In the genomic region with DNA sequence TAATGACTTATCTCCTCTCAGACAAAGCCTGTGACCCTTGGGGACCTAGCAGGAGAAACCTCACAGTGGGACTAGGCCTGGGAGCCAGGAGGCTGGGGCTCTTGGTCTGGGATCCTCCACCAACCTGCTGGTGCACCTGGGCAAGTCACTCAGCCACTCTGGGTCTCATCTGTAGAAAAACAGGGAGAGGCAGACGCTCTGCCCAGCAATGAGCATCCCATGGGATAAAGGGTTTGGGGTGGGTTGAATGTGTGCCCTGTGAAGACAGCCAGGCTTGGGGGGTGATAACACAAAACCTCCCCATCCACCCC, we compare ENCODE assay signal across 9 cellular contexts.
DNase-seq lines count a peak whose midpoint lies in the region; TF ChIP-seq lines count a peak whose summit lies in the region.
"Had no signal": no experiment of that assay in that cellular context is flagged by ENCODE, and none has a peak within 500 bp of the region (broad histone marks: within the 10 kb centered on the region; RNA-seq: fewer than 3 reads in every experiment).

No MANE protein-coding gene starts in this region.

- 75 to 88% methylated on average over 1 of the region's 1 CpG for WGBS in tibial nerve, 2 donors

- no peak for DNase-seq in activated naive CD4-positive, alpha-beta T cell treated with anti-CD3 and anti-CD28 coated beads, Interleukin-2, amount 50 U/mL, for 16 hours
- no peak for DNase-seq in tibial nerve (ENCODE audit: low spot score in 2 of 2)
- DNase-seq in middle frontal gyrus (ENCODE audit: extremely low spot score, low spot score) = no peak
- no peak for DNase-seq in 8988T
- DNase-seq in HK-2 (ENCODE audit: unreplicated experiment) = no peak
- DNase-seq: AML-193 had no signal

- peaks cover 53% of the 10 kb centered on the region for H3K4me1 Mint-ChIP-seq in activated naive CD4-positive, alpha-beta T cell treated with anti-CD3 and anti-CD28 coated beads, Interleukin-2, amount 50 U/mL, for 24 hours
- peaks cover 76% of the 10 kb centered on the region for H3K4me1 Mint-ChIP-seq in brain

- peaks cover 90% of the 10 kb centered on the region for H3K4me1 ChIP-seq in mucosa of stomach (ENCODE audit: control insufficient read depth, insufficient read depth, low read length)
- H3K4me1 ChIP-seq in tibial nerve = peaks cover 22 to 100% (median 97%) of the 10 kb centered on the region in 4 donors

- no peak for TF ChIP-seq POLR2A in tibial nerve (IDR thresholded peaks at IDR 0.05)

- H3K4me3 ChIP-seq in mucosa of stomach (ENCODE audit: low read length) = no peak overlapping the region
- H3K4me3 ChIP-seq in tibial nerve = no peak overlapping the region

- no peak for TF ChIP-seq EP300 in tibial nerve (IDR thresholded peaks at IDR 0.05)

- H3K36me3 ChIP-seq in mucosa of stomach (ENCODE audit: control insufficient read depth, insufficient read depth, low read length) = no peaks in the 10 kb centered on the region
- no peaks in the 10 kb centered on the region for H3K36me3 ChIP-seq in tibial nerve

- no peak overlapping the region for H3K27ac Mint-ChIP-seq in activated naive CD4-positive, alpha-beta T cell treated with anti-CD3 and anti-CD28 coated beads, Interleukin-2, amount 50 U/mL, for 24 hours
- peak overlapping the region in 4 of 5 experiments; percentile 29 to 90 (median 72) for H3K27ac Mint-ChIP-seq in brain

- H3K36me3 Mint-ChIP-seq in activated naive CD4-positive, alpha-beta T cell treated with anti-CD3 and anti-CD28 coated beads, Interleukin-2, amount 50 U/mL, for 24 hours = no peaks in the 10 kb centered on the region
- H3K36me3 Mint-ChIP-seq in brain = no peaks in the 10 kb centered on the region

- H3K9me3 ChIP-seq in mucosa of stomach (ENCODE audit: control insufficient read depth, low read length) (no peaks in the 10 kb centered on the region), tibial nerve (no peaks in the 10 kb centered on the region)

- no peaks in the 10 kb centered on the region for H3K27me3 ChIP-seq in mucosa of stomach (ENCODE audit: control insufficient read depth, insufficient read depth, low read length)
- no peaks in the 10 kb centered on the region for H3K27me3 ChIP-seq in tibial nerve

- H3K9me3 Mint-ChIP-seq in activated naive CD4-positive, alpha-beta T cell treated with anti-CD3 and anti-CD28 coated beads, Interleukin-2, amount 50 U/mL, for 24 hours = no peaks in the 10 kb centered on the region
- H3K9me3 Mint-ChIP-seq in brain = no peaks in the 10 kb centered on the region

- TF ChIP-seq CTCF in brain (conservative IDR thresholded peaks at IDR 0.05) = no peak
- TF ChIP-seq CTCF in tibial nerve (IDR thresholded peaks at IDR 0.05) = no peak

- H3K27me3 Mint-ChIP-seq in activated naive CD4-positive, alpha-beta T cell treated with anti-CD3 and anti-CD28 coated beads, Interleukin-2, amount 50 U/mL, for 24 hours = no peaks in the 10 kb centered on the region
- no peaks in the 10 kb centered on the region for H3K27me3 Mint-ChIP-seq in brain

- peak overlapping the region; percentile 33 for H3K4me3 Mint-ChIP-seq in activated naive CD4-positive, alpha-beta T cell treated with anti-CD3 and anti-CD28 coated beads, Interleukin-2, amount 50 U/mL, for 24 hours
- no peak overlapping the region for H3K4me3 Mint-ChIP-seq in brain

- H3K9ac ChIP-seq in mucosa of stomach (ENCODE audit: low read length) = peak overlapping the region; percentile 33

- peak overlapping the region; percentile 77 to 97 (median 86) for H3K27ac ChIP-seq in tibial nerve
